21 cellular contexts compared by ENCODE assay signal in the genomic region with DNA sequence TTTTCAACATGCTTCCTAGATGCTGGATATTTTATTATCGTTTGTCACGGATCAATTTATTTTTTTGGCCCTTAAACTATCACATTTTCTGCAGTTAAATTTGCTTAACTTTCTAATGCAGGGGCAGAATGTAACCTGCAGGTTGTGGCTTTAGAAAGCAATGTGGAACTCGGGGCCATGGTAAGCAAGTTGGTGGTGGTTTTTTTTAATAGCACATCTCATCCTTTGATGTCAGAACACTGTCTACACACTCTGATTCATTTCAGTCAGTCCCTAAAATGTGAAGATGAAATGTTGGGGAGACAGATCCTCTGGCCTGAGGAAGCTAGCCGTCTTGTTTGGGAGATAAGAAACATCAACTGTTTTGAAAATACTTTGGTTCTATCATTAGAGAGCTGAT.
"Had no signal": no experiment of that assay in that cellular context is flagged by ENCODE, and none has a peak within 500 bp of the region (broad histone marks: within the 10 kb centered on the region; RNA-seq: fewer than 3 reads in every experiment).

No MANE protein-coding gene starts in this region.

- H2AFZ ChIP-seq: parathyroid adenoma had no signal

- H3K9ac ChIP-seq: parathyroid adenoma had no signal

- DNase-seq: activated CD4-positive, alpha-beta memory T cell treated with anti-CD3 and anti-CD28 coated beads for 36 hours; activated CD4-positive, alpha-beta T cell treated with anti-CD3 and anti-CD28 coated beads for 48 hours; activated effector memory CD4-positive, alpha-beta T cell treated with Interleukin-2 at 50 U/mL for 16 hours; activated naive CD4-positive, alpha-beta T cell treated with anti-CD3 and anti-CD28 coated beads for 36 hours; activated T-cell treated with anti-CD3 and anti-CD28 coated beads, Interleukin-2, amount 50 U/mL, for 48 hours; effector memory CD4-positive, alpha-beta T cell; left colon; nucleus accumbens; small intestine; stimulated activated CD4-positive, alpha-beta T cell treated with anti-CD3 and anti-CD28 coated beads, Interleukin-2, amount 100 ng/mL, for 24 hours; T-helper 1 cell; trophoblast cell; uterus had no signal

- H3K27ac ChIP-seq: cardiac muscle cell, esophagus muscularis mucosa, parathyroid adenoma, right lobe of liver, uterus had no signal

- H3K9me3 Mint-ChIP-seq: activated CD4-positive, alpha-beta memory T cell treated with anti-CD3 and anti-CD28 coated beads for 36 hours; activated naive CD4-positive, alpha-beta T cell treated with anti-CD3 and anti-CD28 coated beads for 36 hours; stimulated activated effector memory CD8-positive, alpha-beta T cell treated with anti-CD3 and anti-CD28 coated beads, Interleukin-12 subunit alpha, Interleukin-12 subunit beta, amount 100 ng/mL, for 72 hours had no signal

- ATAC-seq: body of pancreas; gastroesophageal sphincter; left colon; right lobe of liver; stimulated activated effector memory CD8-positive, alpha-beta T cell treated with anti-CD3 and anti-CD28 coated beads, Interleukin-12 subunit alpha, Interleukin-12 subunit beta, amount 100 ng/mL, for 72 hours had no signal

- H3K4me3 ChIP-seq: body of pancreas, cardiac muscle cell, esophagus muscularis mucosa, gastroesophageal sphincter, right lobe of liver, uterus had no signal

- H3K27me3 Mint-ChIP-seq: activated CD4-positive, alpha-beta memory T cell treated with anti-CD3 and anti-CD28 coated beads for 36 hours; memory B cell had no signal

- H3K4me3 Mint-ChIP-seq: activated CD4-positive, alpha-beta memory T cell treated with anti-CD3 and anti-CD28 coated beads for 36 hours; activated naive CD4-positive, alpha-beta T cell treated with anti-CD3 and anti-CD28 coated beads for 36 hours; memory B cell; stimulated activated effector memory CD8-positive, alpha-beta T cell treated with anti-CD3 and anti-CD28 coated beads, Interleukin-12 subunit alpha, Interleukin-12 subunit beta, amount 100 ng/mL, for 72 hours had no signal

- H3K27ac Mint-ChIP-seq: activated CD4-positive, alpha-beta memory T cell treated with anti-CD3 and anti-CD28 coated beads for 36 hours; activated naive CD4-positive, alpha-beta T cell treated with anti-CD3 and anti-CD28 coated beads for 36 hours; stimulated activated effector memory CD8-positive, alpha-beta T cell treated with anti-CD3 and anti-CD28 coated beads, Interleukin-12 subunit alpha, Interleukin-12 subunit beta, amount 100 ng/mL, for 72 hours had no signal

- H3K36me3 ChIP-seq: cardiac muscle cell, esophagus muscularis mucosa, gastroesophageal sphincter, right lobe of liver, uterus had no signal

- H3K36me3 Mint-ChIP-seq: activated CD4-positive, alpha-beta memory T cell treated with anti-CD3 and anti-CD28 coated beads for 36 hours; stimulated activated effector memory CD8-positive, alpha-beta T cell treated with anti-CD3 and anti-CD28 coated beads, Interleukin-12 subunit alpha, Interleukin-12 subunit beta, amount 100 ng/mL, for 72 hours had no signal

- H3K27me3 ChIP-seq: body of pancreas, cardiac muscle cell, esophagus muscularis mucosa, gastroesophageal sphincter, right lobe of liver, uterus had no signal

- H3K4me1 ChIP-seq: uterus had no signal

- H3K9me3 ChIP-seq: body of pancreas, esophagus muscularis mucosa, gastroesophageal sphincter, right lobe of liver, uterus had no signal
